Comparison of ENCODE assay signal across 16 cellular contexts in the genomic region with DNA sequence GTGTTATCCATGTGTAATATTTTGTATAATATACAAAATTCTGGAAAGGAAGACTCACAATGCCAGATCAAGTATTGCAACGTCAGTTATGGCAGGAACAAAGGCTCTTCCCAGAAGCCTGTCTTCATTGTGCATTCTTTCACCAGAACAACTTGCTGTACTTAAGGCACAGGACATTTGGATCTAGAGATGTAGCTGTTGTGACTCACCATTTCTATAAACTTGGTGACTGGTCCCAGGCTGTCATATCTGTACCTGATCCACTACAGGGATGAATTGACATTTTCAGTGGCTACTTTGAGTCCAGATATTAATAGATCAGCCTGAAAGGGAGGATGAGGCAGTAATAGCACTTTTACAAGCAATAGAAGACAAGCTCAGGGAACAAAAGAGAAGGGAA.
"Had no signal": no experiment of that assay in that cellular context is flagged by ENCODE, and none has a peak within 500 bp of the region (broad histone marks: within the 10 kb centered on the region; RNA-seq: fewer than 3 reads in every experiment).

No MANE protein-coding gene starts in this region.

- H3K4me1 Mint-ChIP-seq: stimulated activated naive B cell treated with anti-CD40 and anti-IgM and Interleukin-4, amounts not matched to agents 10 μg/mL and 1 μg/mL and 100 μg/mL, for 72 hours had no signal

- H3K9me3 ChIP-seq: ovary, SJSA1, upper lobe of right lung had no signal

- H3K4me3 Mint-ChIP-seq: activated CD4-positive, alpha-beta memory T cell treated with anti-CD3 and anti-CD28 coated beads for 36 hours; activated naive CD4-positive, alpha-beta T cell treated with anti-CD3 and anti-CD28 coated beads for 36 hours; activated T-helper 1 cell treated with anti-CD3 and anti-CD28 coated beads, Interleukin-12 subunit alpha, Interleukin-12 subunit beta, Interleukin-2, Interleukin-4 antibody, amounts not matched to agents 30 ng/mL and 10 ng/mL and 1 ng/mL, durations not matched to agents 14 hours and 24 hours and 36 hours; memory B cell; nephron progenitor cell; stimulated activated naive B cell treated with anti-CD40 and anti-IgM and Interleukin-4, amounts not matched to agents 10 μg/mL and 1 μg/mL and 100 μg/mL, for 72 hours had no signal

- ATAC-seq: left colon; stimulated activated naive B cell treated with anti-CD40 and anti-IgM and Interleukin-4, amounts not matched to agents 10 μg/mL and 1 μg/mL and 100 μg/mL, for 72 hours; upper lobe of right lung had no signal

- H3K27ac ChIP-seq: ovary, SJSA1, upper lobe of right lung had no signal

- FAIRE-seq: small intestine had no signal

- H3K27me3 ChIP-seq: ovary, SJSA1, upper lobe of right lung had no signal

- DNase-seq: activated CD4-positive, alpha-beta memory T cell treated with anti-CD3 and anti-CD28 coated beads for 36 hours; activated CD4-positive, CD25-positive, alpha-beta regulatory T cell treated with anti-CD3 and anti-CD28 coated beads, Interleukin-2, amount 50 U/mL, for 72 hours; activated CD8-positive, alpha-beta memory T cell treated with anti-CD3 and anti-CD28 coated beads, Interleukin-2, amount 50 U/mL, for 4 hours; activated naive CD4-positive, alpha-beta T cell treated with anti-CD3 and anti-CD28 coated beads for 36 hours; dermis blood vessel endothelial cell; foreskin fibroblast; glutamatergic neuron; left colon; nephron progenitor cell; ovary; small intestine; stimulated activated naive B cell treated with anti-CD40 and anti-IgM and Interleukin-4, amounts not matched to agents 10 μg/mL and 1 μg/mL and 100 μg/mL, for 72 hours; upper lobe of right lung had no signal

- H3K4me1 ChIP-seq: upper lobe of right lung had no signal

- H3K36me3 Mint-ChIP-seq: activated CD4-positive, alpha-beta memory T cell treated with anti-CD3 and anti-CD28 coated beads for 36 hours had no signal

- H3K9me3 Mint-ChIP-seq: activated CD4-positive, alpha-beta memory T cell treated with anti-CD3 and anti-CD28 coated beads for 36 hours; activated naive CD4-positive, alpha-beta T cell treated with anti-CD3 and anti-CD28 coated beads for 36 hours; activated T-helper 1 cell treated with anti-CD3 and anti-CD28 coated beads, Interleukin-12 subunit alpha, Interleukin-12 subunit beta, Interleukin-2, Interleukin-4 antibody, amounts not matched to agents 30 ng/mL and 10 ng/mL and 1 ng/mL, durations not matched to agents 14 hours and 24 hours and 36 hours; memory B cell; nephron progenitor cell; stimulated activated naive B cell treated with anti-CD40 and anti-IgM and Interleukin-4, amounts not matched to agents 10 μg/mL and 1 μg/mL and 100 μg/mL, for 72 hours had no signal

- H3K36me3 ChIP-seq: ovary, SJSA1, upper lobe of right lung had no signal

- H3K27ac Mint-ChIP-seq: activated CD4-positive, alpha-beta memory T cell treated with anti-CD3 and anti-CD28 coated beads for 36 hours; activated naive CD4-positive, alpha-beta T cell treated with anti-CD3 and anti-CD28 coated beads for 36 hours; activated T-helper 1 cell treated with anti-CD3 and anti-CD28 coated beads, Interleukin-12 subunit alpha, Interleukin-12 subunit beta, Interleukin-2, Interleukin-4 antibody, amounts not matched to agents 30 ng/mL and 10 ng/mL and 1 ng/mL, durations not matched to agents 14 hours and 24 hours and 36 hours; memory B cell; nephron progenitor cell; stimulated activated naive B cell treated with anti-CD40 and anti-IgM and Interleukin-4, amounts not matched to agents 10 μg/mL and 1 μg/mL and 100 μg/mL, for 72 hours had no signal

- H3K4me3 ChIP-seq: ovary, SJSA1, upper lobe of right lung had no signal

- H3K27me3 Mint-ChIP-seq: activated CD4-positive, alpha-beta memory T cell treated with anti-CD3 and anti-CD28 coated beads for 36 hours had no signal
